In genomic region chr1:15757575-15758401, GRCh38 we compare ENCODE assay signal across 9 cellular contexts. TPM values are rescaled to one million over a fixed set of nuclear protein-coding genes. Genes with fewer than 3 reads are reported as not detected.
DNase-seq lines count a peak whose midpoint lies in the region; ATAC-seq and TF ChIP-seq lines count a peak whose summit lies in the region.
"Had no signal": no experiment of that assay in that cellular context is flagged by ENCODE, and none has a peak within 500 bp of the region (broad histone marks: within the 10 kb centered on the region; RNA-seq: fewer than 3 reads in every experiment).

No MANE protein-coding gene starts in this region.

- peak overlapping the region; percentile 90 for H3K4me2 ChIP-seq in smooth muscle cell

- H3K27me3 ChIP-seq in iPS-20b (ENCODE audit: insufficient read depth, low read length) = peaks cover 30% of the 10 kb centered on the region
- H3K27me3 ChIP-seq in smooth muscle cell (ENCODE audit: low read depth) = no peaks in the 10 kb centered on the region
- no peaks in the 10 kb centered on the region for H3K27me3 ChIP-seq in foreskin keratinocyte

- H3K4me3 ChIP-seq in iPS-20b (ENCODE audit: low read length) (peak overlapping the region; percentile 87), smooth muscle cell (peak overlapping the region; percentile 86)

- 7% methylated on average over 27 of the region's 28 CpGs for WGBS in smooth muscle cell (ENCODE audit: low lambda C conversion rate)

- H3K79me2 ChIP-seq in smooth muscle cell (ENCODE audit: low read depth) = peaks cover 38% of the 10 kb centered on the region

- H3K27ac ChIP-seq in angular gyrus (ENCODE audit: low read depth, low read length) (peak overlapping the region; percentile 15), iPS-20b (ENCODE audit: low read length) (peak overlapping the region; percentile 4), smooth muscle cell (ENCODE audit: low read depth) (no peak overlapping the region), foreskin keratinocyte (no peak overlapping the region)

- TF ChIP-seq CTCF in smooth muscle cell (IDR thresholded peaks at IDR 0.05; ENCODE audit: borderline replicate concordance, insufficient read depth, poor library complexity, severe bottlenecking) = no peak
- no peak for TF ChIP-seq CTCF in foreskin keratinocyte (conservative IDR thresholded peaks at IDR 0.05)

- ATAC-seq in GM21367 (IDR thresholded peaks at IDR 0.05; ENCODE audit: unreplicated experiment) = no peak
- no peak for ATAC-seq in foreskin keratinocyte

- H3F3A ChIP-seq in smooth muscle cell (ENCODE audit: low read depth) = peaks cover 15% of the 10 kb centered on the region

- H3K9ac ChIP-seq in iPS-20b (ENCODE audit: low read depth, low read length) (peak overlapping the region; percentile 75; the same call in 1 of the 2 replicates), smooth muscle cell (ENCODE audit: low read depth) (no peak overlapping the region)

- DNase-seq in DMS 273 (lab: John Stamatoyannopoulos, UW; ENCODE audit: unreplicated experiment) = peak; percentile 43
- no peak for DNase-seq in DMS 273 treated with DMSO at 0.1 percent for 48 hours (lab: John Stamatoyannopoulos, UW)
- DNase-seq in smooth muscle cell (lab: John Stamatoyannopoulos, UW; ENCODE audit: unreplicated experiment) = peak; percentile 44
- DNase-seq in NCI-H446 treated with DMSO at 0.1 percent for 48 hours (lab: John Stamatoyannopoulos, UW) = no peak
- DNase-seq in foreskin keratinocyte = no peak
- DNase-seq: activated effector memory CD4-positive, alpha-beta T cell treated with Interleukin-2 at 50 U/mL for 16 hours had no signal

- H3K36me3 ChIP-seq in iPS-20b (ENCODE audit: insufficient read depth, low read depth, low read length) = 0 out of 2 replicates have a peak, but pooled peaks cover 2% of the 10 kb centered on the region
- H3K36me3 ChIP-seq in smooth muscle cell (ENCODE audit: low read depth) = no peaks in the 10 kb centered on the region

- peaks cover 28% of the 10 kb centered on the region for H3K4me1 ChIP-seq in iPS-20b (ENCODE audit: insufficient read depth, low read length)
- peaks cover 37% of the 10 kb centered on the region for H3K4me1 ChIP-seq in smooth muscle cell (ENCODE audit: low read depth)
- H3K4me1 ChIP-seq in foreskin keratinocyte = peaks cover 7% of the 10 kb centered on the region

- peak overlapping the region; percentile 74 for H2AFZ ChIP-seq in smooth muscle cell (ENCODE audit: low read depth)

- H3K9me3 ChIP-seq in iPS-20b (ENCODE audit: insufficient read depth, low read depth, low read length) (no peaks in the 10 kb centered on the region), smooth muscle cell (replicated peaks; ENCODE audit: low read depth) (no peaks in the 10 kb centered on the region)

- H4K20me1 ChIP-seq in smooth muscle cell (ENCODE audit: low read depth) = peaks cover 25% of the 10 kb centered on the region

RNA-seq across cellular contexts. Expression of gene FBLIM1, which starts 0.8 kb away (rescaled TPM):
- 31.1 and 36.7 TPM in 2 replicates for total RNA-seq in smooth muscle cell
- 50.8 and 72.9 TPM in 2 replicates for polyA plus RNA-seq in smooth muscle cell
- total RNA-seq in foreskin keratinocyte = 127 and 168 TPM in 2 replicates
- polyA plus RNA-seq in foreskin keratinocyte = 99.3 and 122 TPM in 2 replicates

RNA-seq across cellular contexts. Expression of gene TMEM82, which starts 15.5 kb away (rescaled TPM):
- total RNA-seq in smooth muscle cell (not detected in 2 replicates), foreskin keratinocyte (not detected in 2 replicates)
- polyA plus RNA-seq in smooth muscle cell (not detected in 2 replicates), foreskin keratinocyte (not detected in 2 replicates)

RNA-seq across cellular contexts. Expression of gene SLC25A34, which starts 21.7 kb away (rescaled TPM):
- total RNA-seq in smooth muscle cell (0.22 and 0.76 TPM in 2 replicates), foreskin keratinocyte (0.35 and 0.44 TPM in 2 replicates)
- polyA plus RNA-seq in smooth muscle cell (1.6 and 2.1 TPM in 2 replicates), foreskin keratinocyte (0.25 TPM in 2 replicates)

RNA-seq across cellular contexts. Expression of gene UQCRHL, which starts 49.7 kb away (rescaled TPM):
- total RNA-seq in smooth muscle cell = 3.9 and 4.4 TPM in 2 replicates
- 1.1 and 1.6 TPM in 2 replicates for polyA plus RNA-seq in smooth muscle cell
- total RNA-seq in foreskin keratinocyte = 3.2 and 5.3 TPM in 2 replicates
- polyA plus RNA-seq in foreskin keratinocyte = 5.6 and 8.7 TPM in 2 replicates

Comparison
In these comparisons a context has a peak if more than half of its experiments do, and no peak if none do; other contexts are left out.
1. DNase-seq: peak in DMS 273 (single experiment) and smooth muscle cell (single experiment); none in DMS 273 treated with DMSO at 0.1 percent for 48 hours (single experiment), NCI-H446 treated with DMSO at 0.1 percent for 48 hours (single experiment) and foreskin keratinocyte (0 of 2).
2. H3K27ac ChIP-seq: peak in angular gyrus (single experiment) and iPS-20b (single experiment); none in smooth muscle cell (single experiment) and foreskin keratinocyte (single experiment).